2 cellular contexts compared by ENCODE assay signal in the genomic region with DNA sequence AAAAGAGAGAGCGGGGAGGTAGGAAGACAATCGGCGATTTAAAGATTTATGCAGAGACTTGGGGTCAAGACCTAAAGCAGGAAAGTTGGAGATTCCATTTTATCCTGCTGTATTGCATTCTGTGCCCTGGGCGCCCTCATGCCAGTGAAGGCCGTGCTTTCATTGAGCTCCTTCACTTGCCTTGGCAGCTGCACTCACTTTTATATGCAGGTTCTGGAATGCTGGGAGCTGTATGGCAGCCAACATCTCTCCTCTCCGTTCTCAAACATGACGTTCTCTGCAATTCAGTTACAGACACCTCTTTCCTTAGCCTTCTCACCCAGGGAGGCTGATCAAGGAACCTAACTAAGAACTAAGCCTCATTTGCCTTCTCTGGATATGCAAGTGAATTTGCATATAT.
TF ChIP-seq lines count a peak whose summit lies in the region.

No MANE protein-coding gene starts in this region.

TF ChIP-seq in HEK293, 187 proteins besides CTCF, POLR2A, EP300 and RAD21:
- TF ChIP-seq SP2 (tag by site-specific recombination; IDR thresholded peaks at IDR 0.05), result no peak
- peak; percentile 19; the same call in 1 of the 2 replicates for TF ChIP-seq ZBTB20 (tag by site-specific recombination; IDR thresholded peaks at IDR 0.05)
- TF ChIP-seq ZNF548 (tag by site-specific recombination; IDR thresholded peaks at IDR 0.05), result no peak
- TF ChIP-seq OVOL3 (tag by site-specific recombination; IDR thresholded peaks at IDR 0.05), result no peak
- no peak for TF ChIP-seq ZNF391 (tag by site-specific recombination; IDR thresholded peaks at IDR 0.05; ENCODE audit: borderline replicate concordance, low read depth)

TF ChIP-seq in GM12878, 131 proteins besides CTCF, POLR2A, EP300 and RAD21:
- TF ChIP-seq BCLAF1 (IDR thresholded peaks at IDR 0.05) (no peak), YY1 (IDR thresholded peaks at IDR 0.05; ENCODE audit: low read depth, low read length) (no peak), PRDM15 (CRISPR knock-in tag; IDR thresholded peaks at IDR 0.05) (no peak), MEF2B (IDR thresholded peaks at IDR 0.05; ENCODE audit: partially characterized antibody, poor library complexity, severe bottlenecking) (no peak), IKZF1 (conservative IDR thresholded peaks at IDR 0.05) (no peak), EED (IDR thresholded peaks at IDR 0.05; ENCODE audit: low read depth) (no peak), RB1 (IDR thresholded peaks at IDR 0.05; ENCODE audit: borderline replicate concordance) (no peak), SKIL (IDR thresholded peaks at IDR 0.05; ENCODE audit: low read depth, poor library complexity, severe bottlenecking) (no peak), RAD51 (IDR thresholded peaks at IDR 0.05) (no peak), CBFB (IDR thresholded peaks at IDR 0.05; ENCODE audit: low read depth) (no peak), REST (IDR thresholded peaks at IDR 0.05; ENCODE audit: low read depth, low read length) (no peak)
